ENCODE assay signal across 1 cellular context in the genomic region with DNA sequence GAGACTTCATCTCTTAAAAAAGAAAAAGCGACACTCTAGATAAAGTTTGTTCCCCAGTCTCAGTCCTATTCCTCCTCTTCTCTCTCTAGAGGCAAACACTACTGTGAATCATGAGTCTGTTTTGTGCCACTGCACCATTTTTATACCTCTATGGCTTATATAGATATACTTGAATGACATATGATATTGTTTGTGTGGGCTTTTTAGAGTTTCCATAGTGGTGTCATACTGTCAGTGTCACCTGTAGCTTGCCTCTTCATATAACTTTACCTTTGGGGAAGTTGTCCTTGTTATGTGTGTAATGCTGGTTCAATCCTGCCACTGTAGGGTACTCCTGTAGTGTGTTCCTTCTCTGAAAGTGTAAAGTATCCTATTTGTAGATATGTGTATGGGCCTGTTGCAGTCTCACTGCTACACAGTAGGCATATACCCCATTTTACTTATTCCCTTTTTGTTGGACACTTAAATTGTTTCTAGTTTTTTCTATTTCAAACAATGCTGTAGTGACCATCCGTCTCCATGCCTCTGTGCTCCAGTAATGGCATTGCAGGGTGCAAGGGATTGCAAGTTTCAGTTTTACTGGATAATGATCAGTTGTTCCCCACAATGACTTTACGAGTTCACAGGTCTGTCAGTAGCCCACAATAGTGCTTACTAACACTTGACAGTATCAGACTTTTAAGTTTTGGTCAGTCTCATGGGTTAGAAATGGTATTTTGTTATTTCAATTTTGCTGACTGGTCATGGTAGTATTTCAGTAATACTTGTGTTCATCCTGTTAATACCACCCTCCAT.
TF ChIP-seq lines count a peak whose summit lies in the region.

No MANE protein-coding gene starts in this region.

TF ChIP-seq in K562, 482 proteins besides CTCF, POLR2A, EP300 and RAD21 (continued from another document and continues in another):
- TF ChIP-seq, protein P1, sequence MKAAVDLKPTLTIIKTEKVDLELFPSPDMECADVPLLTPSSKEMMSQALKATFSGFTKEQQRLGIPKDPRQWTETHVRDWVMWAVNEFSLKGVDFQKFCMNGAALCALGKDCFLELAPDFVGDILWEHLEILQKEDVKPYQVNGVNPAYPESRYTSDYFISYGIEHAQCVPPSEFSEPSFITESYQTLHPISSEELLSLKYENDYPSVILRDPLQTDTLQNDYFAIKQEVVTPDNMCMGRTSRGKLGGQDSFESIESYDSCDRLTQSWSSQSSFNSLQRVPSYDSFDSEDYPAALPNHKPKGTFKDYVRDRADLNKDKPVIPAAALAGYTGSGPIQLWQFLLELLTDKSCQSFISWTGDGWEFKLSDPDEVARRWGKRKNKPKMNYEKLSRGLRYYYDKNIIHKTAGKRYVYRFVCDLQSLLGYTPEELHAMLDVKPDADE (conservative IDR thresholded peaks at IDR 0.05; ENCODE audit: control insufficient read depth, low read depth, low read length), result no peak
- TF ChIP-seq, protein P2, sequence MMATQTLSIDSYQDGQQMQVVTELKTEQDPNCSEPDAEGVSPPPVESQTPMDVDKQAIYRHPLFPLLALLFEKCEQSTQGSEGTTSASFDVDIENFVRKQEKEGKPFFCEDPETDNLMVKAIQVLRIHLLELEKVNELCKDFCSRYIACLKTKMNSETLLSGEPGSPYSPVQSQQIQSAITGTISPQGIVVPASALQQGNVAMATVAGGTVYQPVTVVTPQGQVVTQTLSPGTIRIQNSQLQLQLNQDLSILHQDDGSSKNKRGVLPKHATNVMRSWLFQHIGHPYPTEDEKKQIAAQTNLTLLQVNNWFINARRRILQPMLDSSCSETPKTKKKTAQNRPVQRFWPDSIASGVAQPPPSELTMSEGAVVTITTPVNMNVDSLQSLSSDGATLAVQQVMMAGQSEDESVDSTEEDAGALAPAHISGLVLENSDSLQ (IDR thresholded peaks at IDR 0.05), result peak; percentile 64
- no peak for TF ChIP-seq SAFB2 (IDR thresholded peaks at IDR 0.05; ENCODE audit: borderline replicate concordance, low read depth, low read length, severe bottlenecking)
- no peak for TF ChIP-seq CBX5 (IDR thresholded peaks at IDR 0.05; ENCODE audit: borderline replicate concordance, low read depth)
- no peak for TF ChIP-seq HMGXB4 (CRISPR knock-in tag; IDR thresholded peaks at IDR 0.05)
- no peak for TF ChIP-seq SMC3 (conservative IDR thresholded peaks at IDR 0.05; ENCODE audit: insufficient read depth, low read depth, low read length)
- TF ChIP-seq GATAD2A (IDR thresholded peaks at IDR 0.05), result no peak
- no peak for TF ChIP-seq ZNF444 (CRISPR knock-in tag; IDR thresholded peaks at IDR 0.05)
- TF ChIP-seq ZFP1 (CRISPR knock-in tag; IDR thresholded peaks at IDR 0.05), result no peak
- TF ChIP-seq, protein P3, sequence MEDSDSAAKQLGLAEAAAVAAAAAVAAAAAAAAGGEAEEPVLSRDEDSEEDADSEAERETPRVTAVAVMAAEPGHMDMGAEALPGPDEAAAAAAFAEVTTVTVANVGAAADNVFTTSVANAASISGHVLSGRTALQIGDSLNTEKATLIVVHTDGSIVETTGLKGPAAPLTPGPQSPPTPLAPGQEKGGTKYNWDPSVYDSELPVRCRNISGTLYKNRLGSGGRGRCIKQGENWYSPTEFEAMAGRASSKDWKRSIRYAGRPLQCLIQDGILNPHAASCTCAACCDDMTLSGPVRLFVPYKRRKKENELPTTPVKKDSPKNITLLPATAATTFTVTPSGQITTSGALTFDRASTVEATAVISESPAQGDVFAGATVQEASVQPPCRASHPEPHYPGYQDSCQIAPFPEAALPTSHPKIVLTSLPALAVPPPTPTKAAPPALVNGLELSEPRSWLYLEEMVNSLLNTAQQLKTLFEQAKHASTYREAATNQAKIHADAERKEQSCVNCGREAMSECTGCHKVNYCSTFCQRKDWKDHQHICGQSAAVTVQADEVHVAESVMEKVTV (CRISPR knock-in tag; IDR thresholded peaks at IDR 0.05), result 0 out of 2 replicates have a peak, but pooled peaks have one; percentile 14
- no peak for TF ChIP-seq CC2D1A (IDR thresholded peaks at IDR 0.05)
- TF ChIP-seq MEF2D (tag; conservative IDR thresholded peaks at IDR 0.05; ENCODE audit: low read depth), result 0 out of 2 replicates have a peak, but pooled peaks have one; percentile 10
- TF ChIP-seq ZNF274 (IDR thresholded peaks at IDR 0.05; ENCODE audit: borderline replicate concordance, low read depth, low read length), result no peak
- TF ChIP-seq RHOXF2B (CRISPR knock-in tag; conservative IDR thresholded peaks at IDR 0.05), result no peak
- TF ChIP-seq LARP7 (IDR thresholded peaks at IDR 0.05), result no peak
- TF ChIP-seq, protein P4, sequence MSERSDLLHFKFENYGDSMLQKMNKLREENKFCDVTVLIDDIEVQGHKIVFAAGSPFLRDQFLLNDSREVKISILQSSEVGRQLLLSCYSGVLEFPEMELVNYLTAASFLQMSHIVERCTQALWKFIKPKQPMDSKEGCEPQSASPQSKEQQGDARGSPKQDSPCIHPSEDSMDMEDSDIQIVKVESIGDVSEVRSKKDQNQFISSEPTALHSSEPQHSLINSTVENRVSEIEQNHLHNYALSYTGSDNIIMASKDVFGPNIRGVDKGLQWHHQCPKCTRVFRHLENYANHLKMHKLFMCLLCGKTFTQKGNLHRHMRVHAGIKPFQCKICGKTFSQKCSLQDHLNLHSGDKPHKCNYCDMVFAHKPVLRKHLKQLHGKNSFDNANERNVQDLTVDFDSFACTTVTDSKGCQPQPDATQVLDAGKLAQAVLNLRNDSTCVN (CRISPR knock-in tag; IDR thresholded peaks at IDR 0.05), result 0 out of 2 replicates have a peak, but pooled peaks have one; percentile 28
- TF ChIP-seq, protein P5, sequence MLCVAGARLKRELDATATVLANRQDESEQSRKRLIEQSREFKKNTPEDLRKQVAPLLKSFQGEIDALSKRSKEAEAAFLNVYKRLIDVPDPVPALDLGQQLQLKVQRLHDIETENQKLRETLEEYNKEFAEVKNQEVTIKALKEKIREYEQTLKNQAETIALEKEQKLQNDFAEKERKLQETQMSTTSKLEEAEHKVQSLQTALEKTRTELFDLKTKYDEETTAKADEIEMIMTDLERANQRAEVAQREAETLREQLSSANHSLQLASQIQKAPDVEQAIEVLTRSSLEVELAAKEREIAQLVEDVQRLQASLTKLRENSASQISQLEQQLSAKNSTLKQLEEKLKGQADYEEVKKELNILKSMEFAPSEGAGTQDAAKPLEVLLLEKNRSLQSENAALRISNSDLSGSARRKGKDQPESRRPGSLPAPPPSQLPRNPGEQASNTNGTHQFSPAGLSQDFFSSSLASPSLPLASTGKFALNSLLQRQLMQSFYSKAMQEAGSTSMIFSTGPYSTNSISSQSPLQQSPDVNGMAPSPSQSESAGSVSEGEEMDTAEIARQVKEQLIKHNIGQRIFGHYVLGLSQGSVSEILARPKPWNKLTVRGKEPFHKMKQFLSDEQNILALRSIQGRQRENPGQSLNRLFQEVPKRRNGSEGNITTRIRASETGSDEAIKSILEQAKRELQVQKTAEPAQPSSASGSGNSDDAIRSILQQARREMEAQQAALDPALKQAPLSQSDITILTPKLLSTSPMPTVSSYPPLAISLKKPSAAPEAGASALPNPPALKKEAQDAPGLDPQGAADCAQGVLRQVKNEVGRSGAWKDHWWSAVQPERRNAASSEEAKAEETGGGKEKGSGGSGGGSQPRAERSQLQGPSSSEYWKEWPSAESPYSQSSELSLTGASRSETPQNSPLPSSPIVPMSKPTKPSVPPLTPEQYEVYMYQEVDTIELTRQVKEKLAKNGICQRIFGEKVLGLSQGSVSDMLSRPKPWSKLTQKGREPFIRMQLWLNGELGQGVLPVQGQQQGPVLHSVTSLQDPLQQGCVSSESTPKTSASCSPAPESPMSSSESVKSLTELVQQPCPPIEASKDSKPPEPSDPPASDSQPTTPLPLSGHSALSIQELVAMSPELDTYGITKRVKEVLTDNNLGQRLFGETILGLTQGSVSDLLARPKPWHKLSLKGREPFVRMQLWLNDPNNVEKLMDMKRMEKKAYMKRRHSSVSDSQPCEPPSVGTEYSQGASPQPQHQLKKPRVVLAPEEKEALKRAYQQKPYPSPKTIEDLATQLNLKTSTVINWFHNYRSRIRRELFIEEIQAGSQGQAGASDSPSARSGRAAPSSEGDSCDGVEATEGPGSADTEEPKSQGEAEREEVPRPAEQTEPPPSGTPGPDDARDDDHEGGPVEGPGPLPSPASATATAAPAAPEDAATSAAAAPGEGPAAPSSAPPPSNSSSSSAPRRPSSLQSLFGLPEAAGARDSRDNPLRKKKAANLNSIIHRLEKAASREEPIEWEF (CRISPR knock-in tag; IDR thresholded peaks at IDR 0.05), result no peak
- no peak for TF ChIP-seq FIP1L1 (IDR thresholded peaks at IDR 0.05; ENCODE audit: low read depth, low read length, poor library complexity, severe bottlenecking)
- TF ChIP-seq MCM5 (IDR thresholded peaks at IDR 0.05; ENCODE audit: low read depth), result no peak
- TF ChIP-seq CHD1 (IDR thresholded peaks at IDR 0.05; ENCODE audit: low read length), result no peak
- TF ChIP-seq CREM (IDR thresholded peaks at IDR 0.05; ENCODE audit: low read depth), result no peak
- no peak for TF ChIP-seq CBX3 (IDR thresholded peaks at IDR 0.05; ENCODE audit: borderline replicate concordance in 1 of 2, low read length in 2 of 2)
- no peak for TF ChIP-seq ZNF407 (IDR thresholded peaks at IDR 0.05; ENCODE audit: low read depth)
- no peak for TF ChIP-seq ZNF143 (CRISPR knock-in tag; IDR thresholded peaks at IDR 0.05)
- TF ChIP-seq ZNF174 (CRISPR knock-in tag; IDR thresholded peaks at IDR 0.05), result no peak
- TF ChIP-seq RNF2 (IDR thresholded peaks at IDR 0.05), result no peak
- TF ChIP-seq GMEB1 (CRISPR knock-in tag; IDR thresholded peaks at IDR 0.05), result peak; percentile 13; the same call in 1 of the 2 replicates
